15 cellular contexts compared by ENCODE assay signal in the genomic region with DNA sequence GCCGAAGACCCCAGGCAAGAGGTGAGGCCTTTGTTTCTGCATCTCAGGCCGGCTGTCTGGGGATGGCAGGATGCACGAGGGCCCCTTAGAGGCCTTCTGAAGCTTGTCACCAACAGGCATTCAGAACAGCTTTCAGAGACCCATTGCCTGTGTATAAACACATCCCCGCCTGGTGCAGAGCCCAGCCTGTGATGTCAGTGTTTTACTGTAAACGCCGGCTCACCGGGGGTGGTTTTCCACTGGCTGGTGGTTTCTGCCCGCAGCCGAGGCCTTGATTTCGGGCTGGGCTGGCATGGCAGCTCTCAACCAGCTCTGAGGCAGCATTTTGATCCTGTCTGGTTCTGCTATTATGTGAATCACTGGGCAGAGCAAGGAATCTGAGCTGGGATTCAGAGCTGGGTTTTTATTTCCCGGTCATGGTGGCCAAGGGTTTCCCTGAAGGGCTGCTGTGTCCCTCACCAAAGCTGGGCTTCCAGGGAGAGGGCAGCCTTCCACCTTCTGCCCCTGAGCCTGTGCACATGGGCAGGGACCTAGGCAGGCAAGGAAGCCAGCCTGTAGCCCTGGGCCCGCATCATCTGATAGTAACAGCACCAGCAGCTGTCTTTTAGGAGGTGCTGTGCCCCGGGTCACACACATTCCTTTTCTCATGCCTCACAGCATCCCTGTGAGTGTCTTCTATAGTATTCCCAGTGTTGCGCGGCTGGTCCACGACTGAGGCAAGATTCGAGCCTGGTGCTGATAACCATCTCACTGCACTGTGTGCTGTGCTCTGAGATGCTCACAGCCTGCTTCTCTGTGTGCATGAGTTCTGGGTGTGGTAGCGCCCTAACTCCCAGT.
DNase-seq lines count a peak whose midpoint lies in the region; ATAC-seq and TF ChIP-seq lines count a peak whose summit lies in the region.
"Had no signal": no experiment of that assay in that cellular context is flagged by ENCODE, and none has a peak within 500 bp of the region (broad histone marks: within the 10 kb centered on the region; RNA-seq: fewer than 3 reads in every experiment).

No MANE protein-coding gene starts in this region.

- H3K4me3 Mint-ChIP-seq in activated T-helper 17 cell treated with anti-CD3 and anti-CD28 coated beads, Interleukin-2, amount 50 U/mL, for 72 hours, result no peak overlapping the region
- H3K4me3 Mint-ChIP-seq in glutamatergic neuron (ENCODE audit: unreplicated experiment), result peak overlapping the region; percentile 25
- H3K4me3 Mint-ChIP-seq in stimulated activated effector memory CD8-positive, alpha-beta T cell treated with anti-CD3 and anti-CD28 coated beads, Interleukin-12 subunit alpha, Interleukin-12 subunit beta, amount 100 ng/mL, for 72 hours, result no peak overlapping the region
- H3K4me3 Mint-ChIP-seq in CD8-positive, alpha-beta memory T cell, result no peak overlapping the region

- no peaks in the 10 kb centered on the region for H3K4me1 Mint-ChIP-seq in activated T-helper 17 cell treated with anti-CD3 and anti-CD28 coated beads, Interleukin-2, amount 50 U/mL, for 72 hours
- peaks cover 32% of the 10 kb centered on the region for H3K4me1 Mint-ChIP-seq in glutamatergic neuron (ENCODE audit: low read depth, unreplicated experiment)
- H3K4me1 Mint-ChIP-seq in stimulated activated effector memory CD8-positive, alpha-beta T cell treated with anti-CD3 and anti-CD28 coated beads, Interleukin-12 subunit alpha, Interleukin-12 subunit beta, amount 100 ng/mL, for 72 hours, result peaks cover 12% of the 10 kb centered on the region
- H3K4me1 Mint-ChIP-seq in CD8-positive, alpha-beta memory T cell, result peaks cover 1 to 4% (median 4%) of the 10 kb centered on the region in 3 donors

- POLR2A ChIA-PET in CD8-positive, alpha-beta memory T cell (lab: Charles Lee), result no interaction called here

- H3K27me3 ChIP-seq in CD8-positive, alpha-beta memory T cell (ENCODE audit: insufficient read depth, low read length, poor library complexity, severe bottlenecking), result no peaks in the 10 kb centered on the region
- H3K27me3 ChIP-seq: ovary had no signal

- peaks cover 35% of the 10 kb centered on the region for H3K36me3 Mint-ChIP-seq in activated T-helper 17 cell treated with anti-CD3 and anti-CD28 coated beads, Interleukin-2, amount 50 U/mL, for 72 hours (ENCODE audit: low read depth)
- H3K36me3 Mint-ChIP-seq in glutamatergic neuron (ENCODE audit: unreplicated experiment), result peaks cover 12% of the 10 kb centered on the region
- peaks cover 54% of the 10 kb centered on the region for H3K36me3 Mint-ChIP-seq in stimulated activated effector memory CD8-positive, alpha-beta T cell treated with anti-CD3 and anti-CD28 coated beads, Interleukin-12 subunit alpha, Interleukin-12 subunit beta, amount 100 ng/mL, for 72 hours
- peaks cover 0 to 67% (median 7%) of the 10 kb centered on the region in 3 donors for H3K36me3 Mint-ChIP-seq in CD8-positive, alpha-beta memory T cell

- peaks cover 17% of the 10 kb centered on the region for H3K36me3 ChIP-seq in CD8-positive, alpha-beta memory T cell (ENCODE audit: insufficient read depth, low read length)
- H3K36me3 ChIP-seq: ovary had no signal

- peak; percentile 38 for ATAC-seq in activated T-helper 17 cell treated with anti-CD3 and anti-CD28 coated beads, Interleukin-2, amount 50 U/mL, for 72 hours (replicated peaks)
- ATAC-seq in stimulated activated effector memory CD8-positive, alpha-beta T cell treated with anti-CD3 and anti-CD28 coated beads, Interleukin-12 subunit alpha, Interleukin-12 subunit beta, amount 100 ng/mL, for 72 hours, result no peak
- ATAC-seq in GM19035 (IDR thresholded peaks at IDR 0.05; ENCODE audit: unreplicated experiment), result no peak

- no peaks in the 10 kb centered on the region for H3K27me3 Mint-ChIP-seq in activated T-helper 17 cell treated with anti-CD3 and anti-CD28 coated beads, Interleukin-2, amount 50 U/mL, for 72 hours
- peaks cover 14% of the 10 kb centered on the region for H3K27me3 Mint-ChIP-seq in glutamatergic neuron (ENCODE audit: unreplicated experiment)
- no peaks in the 10 kb centered on the region for H3K27me3 Mint-ChIP-seq in CD8-positive, alpha-beta memory T cell

- H3K27ac ChIP-seq in CD8-positive, alpha-beta memory T cell (ENCODE audit: low read depth, low read length), result no peak overlapping the region
- H3K27ac ChIP-seq: epithelial cell of prostate had no signal

- DNase-seq in EL, result peak; percentile 53
- DNase-seq in glutamatergic neuron, result no peak
- no peak for DNase-seq in stimulated activated effector memory CD8-positive, alpha-beta T cell treated with anti-CD3 and anti-CD28 coated beads, Interleukin-12 subunit alpha, Interleukin-12 subunit beta, amount 100 ng/mL, for 72 hours (ENCODE audit: low spot score in 2 of 2)
- DNase-seq in NCI-H1694 treated with DMSO at 0.1 percent for 48 hours (lab: John Stamatoyannopoulos, UW), result no peak
- no peak for DNase-seq in CD8-positive, alpha-beta memory T cell
- DNase-seq: DMS 273 treated with DMSO at 0.1 percent for 48 hours; islet precursor cell; NCI-H1417; NK-92 treated with Interleukin-12 subunit alpha and Interleukin-12 subunit beta, amount 100 ng/mL, for 24 hours; ovary; stimulated activated CD4-positive, alpha-beta T cell treated with anti-CD3 and anti-CD28 coated beads, Interleukin-4, amount 100 ng/mL, for 24 hours; T-helper 1 cell had no signal

- CTCF ChIA-PET in CD8-positive, alpha-beta memory T cell (lab: Charles Lee), result no interaction called here

- TF ChIP-seq CTCF in glutamatergic neuron (IDR thresholded peaks at IDR 0.05; ENCODE audit: partially characterized antibody, unreplicated experiment), result no peak

- no peaks in the 10 kb centered on the region for H3K9me3 ChIP-seq in CD8-positive, alpha-beta memory T cell (ENCODE audit: low read length)
- H3K9me3 ChIP-seq: ovary had no signal

- peak overlapping the region; percentile 65 for H3K27ac Mint-ChIP-seq in activated T-helper 17 cell treated with anti-CD3 and anti-CD28 coated beads, Interleukin-2, amount 50 U/mL, for 72 hours
- peak overlapping the region; percentile 66 for H3K27ac Mint-ChIP-seq in glutamatergic neuron (ENCODE audit: unreplicated experiment)
- peak overlapping the region; percentile 87 for H3K27ac Mint-ChIP-seq in stimulated activated effector memory CD8-positive, alpha-beta T cell treated with anti-CD3 and anti-CD28 coated beads, Interleukin-12 subunit alpha, Interleukin-12 subunit beta, amount 100 ng/mL, for 72 hours
- H3K27ac Mint-ChIP-seq in CD8-positive, alpha-beta memory T cell, result peak overlapping the region in 3 of 8 donors; percentile 14 to 78 (median 60)

- H3K9me3 Mint-ChIP-seq in activated T-helper 17 cell treated with anti-CD3 and anti-CD28 coated beads, Interleukin-2, amount 50 U/mL, for 72 hours, result no peaks in the 10 kb centered on the region
- peaks cover 10% of the 10 kb centered on the region for H3K9me3 Mint-ChIP-seq in glutamatergic neuron (ENCODE audit: unreplicated experiment)
- no peaks in the 10 kb centered on the region for H3K9me3 Mint-ChIP-seq in stimulated activated effector memory CD8-positive, alpha-beta T cell treated with anti-CD3 and anti-CD28 coated beads, Interleukin-12 subunit alpha, Interleukin-12 subunit beta, amount 100 ng/mL, for 72 hours
- H3K9me3 Mint-ChIP-seq in CD8-positive, alpha-beta memory T cell, result no peaks in the 10 kb centered on the region

- no peaks in the 10 kb centered on the region for H3K4me1 ChIP-seq in CD8-positive, alpha-beta memory T cell (ENCODE audit: insufficient read depth, low read length)

- no peak overlapping the region for H3K4me3 ChIP-seq in CD8-positive, alpha-beta memory T cell (ENCODE audit: low read length)
- H3K4me3 ChIP-seq: ovary had no signal
